ENCODE assay signal across 8 cellular contexts in genomic region chr6:83511901-83512681, GRCh38. TPM values are rescaled to one million over a fixed set of nuclear protein-coding genes. Genes with fewer than 3 reads are reported as not detected.
DNase-seq lines count a peak whose midpoint lies in the region; ATAC-seq and TF ChIP-seq lines count a peak whose summit lies in the region.

Gene PRSS35, plus strand, starts transcription at chr6:83512534. Its CDS starts 10,908 bp downstream, at chr6:83523442.

- peak within 1 kb of the TSS; percentile 27 for H3K4me3 Mint-ChIP-seq in activated T-cell treated with anti-CD3 and anti-CD28 coated beads, Interleukin-2, amount 50 U/mL, for 24 hours

- intact Hi-C loops in left lung (cut with DNase I), result loop anchor here in 1 of 2 donors (5.0 to 10.0 kb wide), 2 partner anchors 95 to 447 kb away; partner anchors contain the start of genes DOP1A and UBE3D
- intact Hi-C loops in stomach (cut with DNase I; ENCODE audit: low total_unique reads), result loop anchor here (5.0 kb wide), 2 partner anchors 95 to 290 kb away; no protein-coding TSS in a partner anchor

- TF ChIP-seq CTCF in left lung (IDR thresholded peaks at IDR 0.05) (peak; percentile 53 to 59), stomach (IDR thresholded peaks at IDR 0.05) (peak in 5 of 7 experiments; percentile 23 to 57 (median 40))

- ATAC-seq in HG03432 (IDR thresholded peaks at IDR 0.05; ENCODE audit: unreplicated experiment) (peak; percentile 69), left lung (peak; percentile 95)

- WGBS in stomach, 5 donors, result 1 to 3% (median 2%) methylated on average over 26 to 38 of the region's 38 CpGs

- no peaks in the 10 kb centered on the region for H3K9me3 Mint-ChIP-seq in activated T-cell treated with anti-CD3 and anti-CD28 coated beads, Interleukin-2, amount 50 U/mL, for 24 hours

- no peak for TF ChIP-seq EP300 in stomach (IDR thresholded peaks at IDR 0.05)

- H3K9me3 ChIP-seq in left lung (no peaks in the 10 kb centered on the region), stomach (no peaks in the 10 kb centered on the region), SJCRH30 (replicated peaks) (no peaks in the 10 kb centered on the region)

- H3K27ac Mint-ChIP-seq in activated T-cell treated with anti-CD3 and anti-CD28 coated beads, Interleukin-2, amount 50 U/mL, for 24 hours, result no peak within 1 kb of the TSS

- peak; percentile 32 for DNase-seq in activated T-cell treated with anti-CD3 and anti-CD28 coated beads, Interleukin-2, amount 50 U/mL, for 24 hours
- DNase-seq in activated T-cell treated with anti-CD3 and anti-CD28 coated beads, Interleukin-2, amount 50 U/mL, for 1 hour, result no peak
- peak; percentile 11 for DNase-seq in RKO (ENCODE audit: low spot score)
- DNase-seq in dedifferentiated amniotic fluid mesenchymal stem cell (ENCODE audit: extremely low spot score), result peak; percentile 35
- DNase-seq in left lung, result peak; percentile 57 to 88
- DNase-seq in stomach, result peak; percentile 47
- no peak for DNase-seq in SJCRH30

- peak within 1 kb of the TSS; percentile 24 to 33 for H3K4me3 ChIP-seq in left lung
- peak within 1 kb of the TSS; percentile 37 to 54 (median 42) for H3K4me3 ChIP-seq in stomach
- H3K4me3 ChIP-seq in SJCRH30, result no peak within 1 kb of the TSS

- H3K4me1 Mint-ChIP-seq in activated T-cell treated with anti-CD3 and anti-CD28 coated beads, Interleukin-2, amount 50 U/mL, for 24 hours (ENCODE audit: low read depth), result peaks cover 9% of the 10 kb centered on the region

- H3K4me1 ChIP-seq in left lung (peaks cover 4 to 11% of the 10 kb centered on the region in 2 donors), stomach (peaks cover 6 to 18% (median 14%) of the 10 kb centered on the region in 4 donors), SJCRH30 (no peaks in the 10 kb centered on the region)

- no peak for TF ChIP-seq POLR2A in stomach (IDR thresholded peaks at IDR 0.05)

- no peaks in the 10 kb centered on the region for H3K36me3 Mint-ChIP-seq in activated T-cell treated with anti-CD3 and anti-CD28 coated beads, Interleukin-2, amount 50 U/mL, for 24 hours (ENCODE audit: low read depth)

- H3K36me3 ChIP-seq in left lung (no peaks in the 10 kb centered on the region), stomach (no peaks in the 10 kb centered on the region), SJCRH30 (no peaks in the 10 kb centered on the region)

- H3K27me3 Mint-ChIP-seq in activated T-cell treated with anti-CD3 and anti-CD28 coated beads, Interleukin-2, amount 50 U/mL, for 24 hours, result peaks cover 51% of the 10 kb centered on the region

- H3K27ac ChIP-seq in left lung, result peak within 1 kb of the TSS in 1 of 2 donors; percentile 48
- H3K27ac ChIP-seq in stomach, result peak within 1 kb of the TSS in 1 of 5 donors; percentile 35
- no peak within 1 kb of the TSS for H3K27ac ChIP-seq in SJCRH30

- H3K27me3 ChIP-seq in left lung (peaks cover 0 to 33% of the 10 kb centered on the region in 2 donors), stomach (peaks cover 0 to 9% (median 0%) of the 10 kb centered on the region in 3 donors), SJCRH30 (peaks cover 6% of the 10 kb centered on the region)

RNA-seq across cellular contexts. Expression of gene PRSS35, which starts in this region (rescaled TPM):
- total RNA-seq in left lung, result 1 to 10 TPM in 1 of 2 donors, under 1 TPM in 1; 0.86 to 4.0 TPM
- 1 to 10 TPM in 1 of 5 donors, not detected in 4; 6.4 TPM for total RNA-seq in stomach
- polyA plus RNA-seq in stomach, result under 1 TPM; 0.08 to 0.31 (median 0.12) TPM
- not detected in 2 replicates for total RNA-seq in SJCRH30 (2014; rRNA removed; shearing (Covaris generic))

Comparison
In these comparisons a context has a peak if more than half of its experiments do, and no peak if none do; other contexts are left out.
1. DNase-seq: peak in activated T-cell treated with anti-CD3 and anti-CD28 coated beads, Interleukin-2, amount 50 U/mL, for 24 hours (single experiment), RKO (single experiment), dedifferentiated amniotic fluid mesenchymal stem cell (single experiment), left lung (2 of 2) and stomach (single experiment); none in activated T-cell treated with anti-CD3 and anti-CD28 coated beads, Interleukin-2, amount 50 U/mL, for 1 hour (single experiment) and SJCRH30 (0 of 2).